Comparison of ENCODE assay signal across 8 cellular contexts in the genomic region with DNA sequence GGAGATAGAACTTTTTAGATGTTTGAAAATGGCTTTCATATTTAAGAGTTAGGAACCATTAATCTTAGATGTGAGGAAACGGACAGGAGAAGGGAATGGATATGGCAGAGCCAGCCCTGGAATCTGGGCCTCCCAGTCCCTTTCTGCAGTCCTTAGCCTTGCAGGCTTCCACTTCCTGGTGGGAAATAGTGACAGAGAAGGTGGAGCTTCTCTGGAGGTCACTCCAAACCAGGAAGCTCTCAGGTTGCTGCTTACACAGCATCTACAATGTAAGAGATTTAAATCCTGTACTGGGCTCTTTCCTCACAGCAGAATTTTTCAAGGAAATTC. TPM values are rescaled to one million over a fixed set of nuclear protein-coding genes. Genes with fewer than 3 reads are reported as not detected.
DNase-seq lines count a peak whose midpoint lies in the region; ATAC-seq, FAIRE-seq and TF ChIP-seq lines count a peak whose summit lies in the region.

No MANE protein-coding gene starts in this region.

- CTCF ChIA-PET in AG04450 (lab: Charles Lee) (interaction anchor here (0.6 to 2.4 kb wide), 20 partner anchors 12 to 440 kb away, joined by 3 to 18 read pairs (median 4); a partner anchor contains a TSS), T-cell (lab: Charles Lee) (interaction anchor here (0.8 to 3.8 kb wide), 9 partner anchors 11 to 1337 kb away, joined by 3 to 21 read pairs (median 4); a partner anchor contains a TSS)

- H3K27me3 ChIP-seq in AG04450 (ENCODE audit: control insufficient read depth, insufficient read depth, low read length) (no peaks in the 10 kb centered on the region), keratinocyte (ENCODE audit: control insufficient read depth, extremely low read depth, insufficient read depth, low read length) (no peaks in the 10 kb centered on the region)

- no peaks in the 10 kb centered on the region for H3K9me3 ChIP-seq in AG04450 (ENCODE audit: control insufficient read depth, insufficient read depth, low read length)
- no peaks in the 10 kb centered on the region for H3K9me3 ChIP-seq in keratinocyte (ENCODE audit: control insufficient read depth, low read depth, low read length)

- TF ChIP-seq CTCF in AG04450 (IDR thresholded peaks at IDR 0.05; ENCODE audit: low read depth, low read length) (no peak), keratinocyte (optimal IDR thresholded peaks at IDR 0.05 in 1 of 3, IDR thresholded peaks at IDR 0.05 in 1 of 3, conservative IDR thresholded peaks at IDR 0.05 in 1 of 3; ENCODE audit: extremely low read depth in 1 of 3, insufficient read depth in 2 of 3, low read length in 3 of 3) (no peak)

- H3K79me2 ChIP-seq in keratinocyte (ENCODE audit: control insufficient read depth, insufficient read depth, low read length) = peaks cover 42% of the 10 kb centered on the region

- DNase-seq in AG04450 (ENCODE audit: low read depth, low spot score) = no peak
- no peak for DNase-seq in T-cell
- no peak for DNase-seq in keratinocyte (ENCODE audit: low read depth, low spot score)
- DNase-seq in GM19238 (ENCODE audit: insufficient read length, low spot score) = no peak
- DNase-seq in activated CD4-positive, alpha-beta T cell treated with anti-CD3 and anti-CD28 coated beads, Interleukin-2, amount 50 U/mL, for 48 hours = no peak

- peak overlapping the region; percentile 74 for H3K4me3 ChIP-seq in AG04450 (ENCODE audit: low read depth, low read length)
- H3K4me3 ChIP-seq in keratinocyte (ENCODE audit: control insufficient read depth in 2 of 3, extremely low read depth in 1 of 3, insufficient read depth in 2 of 3, low read depth in 1 of 3, low read length in 3 of 3) = peak overlapping the region; percentile 70 to 88 (median 87)
- H3K4me3 ChIP-seq in urinary bladder (ENCODE audit: low read depth, low read length) = peak overlapping the region; percentile 2

- dilution Hi-C loops in keratinocyte (cut with MboI; ENCODE audit: extremely low pct_ligation_motif_present, low sequenced_read_pairs) = no loop called here

- H3K4me1 ChIP-seq in keratinocyte (ENCODE audit: control insufficient read depth, extremely low read depth, insufficient read depth, low read length) (peaks cover 27% of the 10 kb centered on the region), urinary bladder (ENCODE audit: insufficient read depth) (peaks cover 3% of the 10 kb centered on the region)

- H3K4me1 Mint-ChIP-seq in T-cell = peaks cover 49 to 61% (median 57%) of the 10 kb centered on the region in 3 donors

- peak overlapping the region; percentile 97 for H3K9ac ChIP-seq in keratinocyte (ENCODE audit: control insufficient read depth, extremely low read depth, insufficient read depth, low read length)

- H3K4me2 ChIP-seq in keratinocyte (ENCODE audit: control insufficient read depth, extremely low read depth, insufficient read depth, low read depth, low read length) = peak overlapping the region; percentile 70

- peaks cover 18 to 38% of the 10 kb centered on the region in 2 experiments for H3K36me3 ChIP-seq in keratinocyte (ENCODE audit: control insufficient read depth in 2 of 2, extremely low read depth in 1 of 2, insufficient read depth in 2 of 2, low read length in 2 of 2)
- H3K36me3 ChIP-seq in urinary bladder (ENCODE audit: insufficient read depth) = peaks cover 4% of the 10 kb centered on the region

- POLR2A ChIA-PET in AG04450 (lab: Yijun Ruan, JAX) (interaction anchor here (0.7 kb wide), 1 partner anchor 93 kb away, joined by 5 read pairs; no protein-coding TSS in a partner anchor), T-cell (lab: Charles Lee) (interaction anchor here in 1 of 2 donors (0.6 to 1.3 kb wide), 3 partner anchors 13 to 135 kb away, joined by 3 to 5 read pairs (median 5); no protein-coding TSS in a partner anchor)

- peaks cover 47% of the 10 kb centered on the region for H3K36me3 Mint-ChIP-seq in T-cell

- no peaks in the 10 kb centered on the region for H3K9me1 ChIP-seq in keratinocyte (ENCODE audit: control insufficient read depth, extremely low read depth, insufficient read depth, low read length)

- peak; percentile 6 for ATAC-seq in GM21619 (IDR thresholded peaks at IDR 0.05; ENCODE audit: unreplicated experiment)
- ATAC-seq in T-cell (replicated peaks in 1 of 4) = no peak
- no peak for ATAC-seq in esophagus mucosa

- peaks cover 4% of the 10 kb centered on the region for H4K20me1 ChIP-seq in keratinocyte (ENCODE audit: control insufficient read depth, extremely low read depth, insufficient read depth, low read length)

- no peaks in the 10 kb centered on the region for H3K27me3 Mint-ChIP-seq in T-cell

- 57% methylated on average over 1 of the region's 1 CpG for WGBS in urinary bladder

- peak overlapping the region; percentile 97 to 99 (median 97) for H3K4me3 Mint-ChIP-seq in T-cell

- H3K27ac ChIP-seq in AG04450 (ENCODE audit: low read depth, low read length) (peak overlapping the region; percentile 78), keratinocyte (ENCODE audit: control insufficient read depth, insufficient read depth, low read length) (peak overlapping the region; percentile 97), urinary bladder (ENCODE audit: low read depth) (peak overlapping the region; percentile 64)

- H3K9me3 Mint-ChIP-seq in T-cell = no peaks in the 10 kb centered on the region

- peak overlapping the region; percentile 98 to 99 for H3K27ac Mint-ChIP-seq in T-cell

- no peak for FAIRE-seq in keratinocyte (lab: Jason Lieb, UNC)

- no peak overlapping the region for H2AFZ ChIP-seq in keratinocyte (ENCODE audit: control insufficient read depth, low read length)

RNA-seq across cellular contexts. Expression of a gene that starts 2.5 kb away (rescaled TPM):
- polyA plus RNA-seq in AG04450 (2011; rRNA removed) (693 and 1,000 TPM in 2 replicates), keratinocyte (3,230 to 4,658 TPM (median 4,125 TPM) in 3 replicates), urinary bladder (910 TPM)
- polyA minus RNA-seq in AG04450 (2011; rRNA and poly(A)+ RNA removed) = 473 and 578 TPM in 2 replicates
- total RNA-seq in T-cell (100 to 1,000 TPM in 3 of 5 donors, 10 to 100 TPM in 2; 37.3 to 254 (median 195) TPM), urinary bladder (81.9 TPM), esophagus mucosa (2,220 TPM)
- polyA plus RNA-seq in keratinocyte (2011; ENCODE audit: low read depth) = 385 TPM
- 5,163 and 5,922 TPM in 2 replicates for polyA plus RNA-seq in keratinocyte (2011; cell fraction: cytosol; rRNA removed)
- polyA plus RNA-seq in keratinocyte (2011; cell fraction: nucleus; rRNA removed) = 1,558 and 1,872 TPM in 2 replicates
- 4,957 and 5,664 TPM in 2 replicates for polyA plus RNA-seq in keratinocyte (2012; ENCODE audit: low replicate concordance)
- polyA minus RNA-seq in keratinocyte = 2,598 to 4,430 TPM (median 2,761 TPM) in 3 replicates
- 2,126 TPM for polyA minus RNA-seq in keratinocyte (2011; cell fraction: cytosol; rRNA and poly(A)+ RNA removed)
- polyA minus RNA-seq in keratinocyte (2011; cell fraction: nucleus; rRNA and poly(A)+ RNA removed) = 610 and 888 TPM in 2 replicates

RNA-seq across cellular contexts. Expression of a gene that starts 40.6 kb away (rescaled TPM):
- polyA plus RNA-seq in AG04450 (2011; rRNA removed) (188 and 200 TPM in 2 replicates), keratinocyte (762 to 1,688 TPM (median 1,061 TPM) in 3 replicates), urinary bladder (246 TPM)
- 108 and 158 TPM in 2 replicates for polyA minus RNA-seq in AG04450 (2011; rRNA and poly(A)+ RNA removed)
- total RNA-seq in T-cell (100 to 1,000 TPM; 157 to 277 (median 264) TPM), urinary bladder (116 TPM), esophagus mucosa (1,355 TPM)
- polyA plus RNA-seq in keratinocyte (2011; ENCODE audit: low read depth) = 7,825 TPM
- polyA plus RNA-seq in keratinocyte (2011; cell fraction: cytosol; rRNA removed) = 1,426 and 2,466 TPM in 2 replicates
- polyA plus RNA-seq in keratinocyte (2011; cell fraction: nucleus; rRNA removed) = 399 and 409 TPM in 2 replicates
- polyA plus RNA-seq in keratinocyte (2012; ENCODE audit: low replicate concordance) = 2,272 and 2,757 TPM in 2 replicates
- polyA minus RNA-seq in keratinocyte = 156 to 769 TPM (median 744 TPM) in 3 replicates
- polyA minus RNA-seq in keratinocyte (2011; cell fraction: cytosol; rRNA and poly(A)+ RNA removed) = 3,568 TPM
- polyA minus RNA-seq in keratinocyte (2011; cell fraction: nucleus; rRNA and poly(A)+ RNA removed) = 194 and 286 TPM in 2 replicates

RNA-seq across cellular contexts. Expression of a gene that starts 54.6 kb away (rescaled TPM):
- polyA plus RNA-seq in AG04450 (2011; rRNA removed) (not detected in 2 replicates), keratinocyte (0.08 TPM in 1 of 3 replicates, not detected in the others), urinary bladder (not detected)
- not detected in 2 replicates for polyA minus RNA-seq in AG04450 (2011; rRNA and poly(A)+ RNA removed)
- total RNA-seq in T-cell (not detected), urinary bladder (not detected), esophagus mucosa (not detected)
- 0.21 TPM for polyA plus RNA-seq in keratinocyte (2011; ENCODE audit: low read depth)
- 0.03 and 0.21 TPM in 2 replicates for polyA plus RNA-seq in keratinocyte (2011; cell fraction: cytosol; rRNA removed)
- polyA plus RNA-seq in keratinocyte (2011; cell fraction: nucleus; rRNA removed) = 0.05 and 0.34 TPM in 2 replicates
- 0.06 and 0.10 TPM in 2 replicates for polyA plus RNA-seq in keratinocyte (2012; ENCODE audit: low replicate concordance)
- polyA minus RNA-seq in keratinocyte = 0.16 TPM in 1 of 3 replicates, not detected in the others
- not detected for polyA minus RNA-seq in keratinocyte (2011; cell fraction: cytosol; rRNA and poly(A)+ RNA removed)
- polyA minus RNA-seq in keratinocyte (2011; cell fraction: nucleus; rRNA and poly(A)+ RNA removed) = 0.21 and 0.23 TPM in 2 replicates

Comparison
In these comparisons a context has a peak if more than half of its experiments do, and no peak if none do; other contexts are left out.
1. H3K4me3 ChIP-seq: peak in every context shown above with its lines; median percentile 87 in keratinocyte; 74 in AG04450; 2 in urinary bladder.